Comparison of ENCODE assay signal across 1 cellular context in the genomic region with DNA sequence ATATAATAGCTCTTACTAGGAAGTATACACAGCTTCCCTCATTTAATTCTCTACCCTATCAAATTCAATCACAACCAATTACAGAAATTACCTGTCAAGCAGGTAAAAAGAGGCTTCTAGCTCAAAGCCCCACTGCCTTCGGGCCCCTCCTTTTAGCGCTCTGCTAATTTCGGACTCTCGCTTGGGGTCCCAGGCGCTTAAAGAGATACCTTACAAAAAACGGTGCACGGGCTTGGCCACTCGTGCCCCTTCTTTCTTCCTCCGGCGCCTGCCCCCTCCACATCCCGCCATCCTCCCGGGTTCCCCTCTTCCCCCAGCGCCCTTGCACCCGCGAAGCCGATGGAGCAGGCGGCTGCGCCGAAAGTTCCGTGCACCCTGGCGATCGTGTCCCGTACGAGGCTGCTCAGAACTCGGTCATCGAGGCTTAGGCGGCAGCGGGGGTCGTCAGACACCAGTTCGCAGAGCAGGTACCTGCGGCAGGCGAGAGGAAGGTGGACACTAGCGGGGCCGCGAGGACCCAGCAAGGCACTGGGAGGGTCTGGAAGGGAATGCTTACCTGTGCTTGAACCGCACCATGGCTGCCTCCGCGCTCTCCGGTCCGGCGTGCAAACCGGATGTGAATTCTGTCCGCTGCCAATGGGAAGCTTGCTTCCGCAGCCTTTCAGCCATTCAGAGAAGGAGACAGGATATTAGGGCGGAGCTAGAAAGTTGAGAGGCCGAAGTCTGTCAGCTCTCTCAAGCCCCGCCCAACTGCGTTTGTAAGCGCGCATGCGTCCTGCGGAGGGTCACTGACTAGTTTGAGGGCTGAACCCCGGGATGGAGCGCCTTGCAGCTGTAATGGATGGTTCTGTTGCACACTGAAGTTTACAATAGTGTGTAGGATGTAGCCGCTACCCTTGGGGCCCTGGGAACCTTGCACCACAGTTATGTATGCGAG.
TF ChIP-seq lines count a peak whose summit lies in the region.

A gene with protein sequence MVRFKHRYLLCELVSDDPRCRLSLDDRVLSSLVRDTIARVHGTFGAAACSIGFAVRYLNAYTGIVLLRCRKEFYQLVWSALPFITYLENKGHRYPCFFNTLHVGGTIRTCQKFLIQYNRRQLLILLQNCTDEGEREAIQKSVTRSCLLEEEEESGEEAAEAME (minus strand): TSS at position 616 of the 937 bp plus-strand sequence. CDS start 40 bp downstream, at position 576.

TF ChIP-seq in HepG2, 621 proteins besides CTCF, POLR2A, EP300 and RAD21 (continued from another document and continues in another):
- TF ChIP-seq, protein P1, sequence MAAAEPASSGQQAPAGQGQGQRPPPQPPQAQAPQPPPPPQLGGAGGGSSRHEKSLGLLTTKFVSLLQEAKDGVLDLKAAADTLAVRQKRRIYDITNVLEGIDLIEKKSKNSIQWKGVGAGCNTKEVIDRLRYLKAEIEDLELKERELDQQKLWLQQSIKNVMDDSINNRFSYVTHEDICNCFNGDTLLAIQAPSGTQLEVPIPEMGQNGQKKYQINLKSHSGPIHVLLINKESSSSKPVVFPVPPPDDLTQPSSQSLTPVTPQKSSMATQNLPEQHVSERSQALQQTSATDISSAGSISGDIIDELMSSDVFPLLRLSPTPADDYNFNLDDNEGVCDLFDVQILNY (CRISPR knock-in tag; conservative IDR thresholded peaks at IDR 0.05), result no peak
- TF ChIP-seq ZNF629 (CRISPR knock-in tag; conservative IDR thresholded peaks at IDR 0.05) (no peak; the same call in 1 of the 2 replicates), MED8 (CRISPR knock-in tag; IDR thresholded peaks at IDR 0.05; ENCODE audit: insufficient replicate concordance) (peak; percentile 26), IRX3 (CRISPR knock-in tag; IDR thresholded peaks at IDR 0.05; ENCODE audit: borderline replicate concordance, low read depth) (0 out of 2 replicates have a peak, but pooled peaks have one; percentile 26), GTF2F1 (IDR thresholded peaks at IDR 0.05; ENCODE audit: low read length) (no peak), MTF1 (CRISPR knock-in tag; IDR thresholded peaks at IDR 0.05) (no peak), ZNF20 (CRISPR knock-in tag; IDR thresholded peaks at IDR 0.05) (no peak), ZSCAN22 (CRISPR knock-in tag; IDR thresholded peaks at IDR 0.05) (no peak), GATAD2A (CRISPR knock-in tag; IDR thresholded peaks at IDR 0.05) (no peak; the same call in 1 of the 2 replicates), SP1 (IDR thresholded peaks at IDR 0.05) (no peak), SP1 (CRISPR knock-in tag; IDR thresholded peaks at IDR 0.05) (peak; percentile 51; the same call in 1 of the 2 replicates), ETV5 (CRISPR knock-in tag; IDR thresholded peaks at IDR 0.05; ENCODE audit: borderline replicate concordance) (peak; percentile 70; the same call in 1 of the 2 replicates), ZNF703 (CRISPR knock-in tag; IDR thresholded peaks at IDR 0.05; ENCODE audit: borderline replicate concordance) (no peak), SMARCE1 (IDR thresholded peaks at IDR 0.05; ENCODE audit: borderline replicate concordance) (no peak), POLR2AphosphoS5 (IDR thresholded peaks at IDR 0.05; ENCODE audit: low read depth, low read length) (peak; percentile 88), ATRX (CRISPR knock-in tag; IDR thresholded peaks at IDR 0.05; ENCODE audit: borderline replicate concordance) (no peak), HOXA9 (CRISPR knock-in tag; IDR thresholded peaks at IDR 0.05; ENCODE audit: borderline replicate concordance) (no peak; the same call in 1 of the 2 replicates), EZH2 (conservative IDR thresholded peaks at IDR 0.05; ENCODE audit: low read depth, low read length) (no peak), POLR2AphosphoS2 (IDR thresholded peaks at IDR 0.05; ENCODE audit: low read depth, low read length) (peak; percentile 79; the same call in 1 of the 2 replicates), ATF7-NPFF (CRISPR knock-in tag; IDR thresholded peaks at IDR 0.05; ENCODE audit: low read depth) (no peak; the same call in none of the 2 replicates), ZNF34 (CRISPR knock-in tag; IDR thresholded peaks at IDR 0.05; ENCODE audit: borderline replicate concordance) (no peak), ZNF572 (CRISPR knock-in tag; IDR thresholded peaks at IDR 0.05) (peak; percentile 25; the same call in 1 of the 2 replicates)
- TF ChIP-seq, protein P2, sequence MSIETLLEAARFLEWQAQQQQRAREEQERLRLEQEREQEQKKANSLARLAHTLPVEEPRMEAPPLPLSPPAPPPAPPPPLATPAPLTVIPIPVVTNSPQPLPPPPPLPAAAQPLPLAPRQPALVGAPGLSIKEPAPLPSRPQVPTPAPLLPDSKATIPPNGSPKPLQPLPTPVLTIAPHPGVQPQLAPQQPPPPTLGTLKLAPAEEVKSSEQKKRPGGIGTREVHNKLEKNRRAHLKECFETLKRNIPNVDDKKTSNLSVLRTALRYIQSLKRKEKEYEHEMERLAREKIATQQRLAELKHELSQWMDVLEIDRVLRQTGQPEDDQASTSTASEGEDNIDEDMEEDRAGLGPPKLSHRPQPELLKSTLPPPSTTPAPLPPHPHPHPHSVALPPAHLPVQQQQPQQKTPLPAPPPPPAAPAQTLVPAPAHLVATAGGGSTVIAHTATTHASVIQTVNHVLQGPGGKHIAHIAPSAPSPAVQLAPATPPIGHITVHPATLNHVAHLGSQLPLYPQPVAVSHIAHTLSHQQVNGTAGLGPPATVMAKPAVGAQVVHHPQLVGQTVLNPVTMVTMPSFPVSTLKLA (IDR thresholded peaks at IDR 0.05), result 0 out of 2 replicates have a peak, but pooled peaks have one; percentile 12
- TF ChIP-seq, protein P3, sequence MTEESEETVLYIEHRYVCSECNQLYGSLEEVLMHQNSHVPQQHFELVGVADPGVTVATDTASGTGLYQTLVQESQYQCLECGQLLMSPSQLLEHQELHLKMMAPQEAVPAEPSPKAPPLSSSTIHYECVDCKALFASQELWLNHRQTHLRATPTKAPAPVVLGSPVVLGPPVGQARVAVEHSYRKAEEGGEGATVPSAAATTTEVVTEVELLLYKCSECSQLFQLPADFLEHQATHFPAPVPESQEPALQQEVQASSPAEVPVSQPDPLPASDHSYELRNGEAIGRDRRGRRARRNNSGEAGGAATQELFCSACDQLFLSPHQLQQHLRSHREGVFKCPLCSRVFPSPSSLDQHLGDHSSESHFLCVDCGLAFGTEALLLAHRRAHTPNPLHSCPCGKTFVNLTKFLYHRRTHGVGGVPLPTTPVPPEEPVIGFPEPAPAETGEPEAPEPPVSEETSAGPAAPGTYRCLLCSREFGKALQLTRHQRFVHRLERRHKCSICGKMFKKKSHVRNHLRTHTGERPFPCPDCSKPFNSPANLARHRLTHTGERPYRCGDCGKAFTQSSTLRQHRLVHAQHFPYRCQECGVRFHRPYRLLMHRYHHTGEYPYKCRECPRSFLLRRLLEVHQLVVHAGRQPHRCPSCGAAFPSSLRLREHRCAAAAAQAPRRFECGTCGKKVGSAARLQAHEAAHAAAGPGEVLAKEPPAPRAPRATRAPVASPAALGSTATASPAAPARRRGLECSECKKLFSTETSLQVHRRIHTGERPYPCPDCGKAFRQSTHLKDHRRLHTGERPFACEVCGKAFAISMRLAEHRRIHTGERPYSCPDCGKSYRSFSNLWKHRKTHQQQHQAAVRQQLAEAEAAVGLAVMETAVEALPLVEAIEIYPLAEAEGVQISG (CRISPR knock-in tag; IDR thresholded peaks at IDR 0.05), result peak; percentile 75
- TF ChIP-seq, protein P4, sequence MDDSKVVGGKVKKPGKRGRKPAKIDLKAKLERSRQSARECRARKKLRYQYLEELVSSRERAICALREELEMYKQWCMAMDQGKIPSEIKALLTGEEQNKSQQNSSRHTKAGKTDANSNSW (CRISPR knock-in tag; IDR thresholded peaks at IDR 0.05; ENCODE audit: borderline replicate concordance), result no peak
- TF ChIP-seq, protein P5, sequence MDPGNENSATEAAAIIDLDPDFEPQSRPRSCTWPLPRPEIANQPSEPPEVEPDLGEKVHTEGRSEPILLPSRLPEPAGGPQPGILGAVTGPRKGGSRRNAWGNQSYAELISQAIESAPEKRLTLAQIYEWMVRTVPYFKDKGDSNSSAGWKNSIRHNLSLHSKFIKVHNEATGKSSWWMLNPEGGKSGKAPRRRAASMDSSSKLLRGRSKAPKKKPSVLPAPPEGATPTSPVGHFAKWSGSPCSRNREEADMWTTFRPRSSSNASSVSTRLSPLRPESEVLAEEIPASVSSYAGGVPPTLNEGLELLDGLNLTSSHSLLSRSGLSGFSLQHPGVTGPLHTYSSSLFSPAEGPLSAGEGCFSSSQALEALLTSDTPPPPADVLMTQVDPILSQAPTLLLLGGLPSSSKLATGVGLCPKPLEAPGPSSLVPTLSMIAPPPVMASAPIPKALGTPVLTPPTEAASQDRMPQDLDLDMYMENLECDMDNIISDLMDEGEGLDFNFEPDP (CRISPR knock-in tag; conservative IDR thresholded peaks at IDR 0.05), result no peak
- TF ChIP-seq, protein P6, sequence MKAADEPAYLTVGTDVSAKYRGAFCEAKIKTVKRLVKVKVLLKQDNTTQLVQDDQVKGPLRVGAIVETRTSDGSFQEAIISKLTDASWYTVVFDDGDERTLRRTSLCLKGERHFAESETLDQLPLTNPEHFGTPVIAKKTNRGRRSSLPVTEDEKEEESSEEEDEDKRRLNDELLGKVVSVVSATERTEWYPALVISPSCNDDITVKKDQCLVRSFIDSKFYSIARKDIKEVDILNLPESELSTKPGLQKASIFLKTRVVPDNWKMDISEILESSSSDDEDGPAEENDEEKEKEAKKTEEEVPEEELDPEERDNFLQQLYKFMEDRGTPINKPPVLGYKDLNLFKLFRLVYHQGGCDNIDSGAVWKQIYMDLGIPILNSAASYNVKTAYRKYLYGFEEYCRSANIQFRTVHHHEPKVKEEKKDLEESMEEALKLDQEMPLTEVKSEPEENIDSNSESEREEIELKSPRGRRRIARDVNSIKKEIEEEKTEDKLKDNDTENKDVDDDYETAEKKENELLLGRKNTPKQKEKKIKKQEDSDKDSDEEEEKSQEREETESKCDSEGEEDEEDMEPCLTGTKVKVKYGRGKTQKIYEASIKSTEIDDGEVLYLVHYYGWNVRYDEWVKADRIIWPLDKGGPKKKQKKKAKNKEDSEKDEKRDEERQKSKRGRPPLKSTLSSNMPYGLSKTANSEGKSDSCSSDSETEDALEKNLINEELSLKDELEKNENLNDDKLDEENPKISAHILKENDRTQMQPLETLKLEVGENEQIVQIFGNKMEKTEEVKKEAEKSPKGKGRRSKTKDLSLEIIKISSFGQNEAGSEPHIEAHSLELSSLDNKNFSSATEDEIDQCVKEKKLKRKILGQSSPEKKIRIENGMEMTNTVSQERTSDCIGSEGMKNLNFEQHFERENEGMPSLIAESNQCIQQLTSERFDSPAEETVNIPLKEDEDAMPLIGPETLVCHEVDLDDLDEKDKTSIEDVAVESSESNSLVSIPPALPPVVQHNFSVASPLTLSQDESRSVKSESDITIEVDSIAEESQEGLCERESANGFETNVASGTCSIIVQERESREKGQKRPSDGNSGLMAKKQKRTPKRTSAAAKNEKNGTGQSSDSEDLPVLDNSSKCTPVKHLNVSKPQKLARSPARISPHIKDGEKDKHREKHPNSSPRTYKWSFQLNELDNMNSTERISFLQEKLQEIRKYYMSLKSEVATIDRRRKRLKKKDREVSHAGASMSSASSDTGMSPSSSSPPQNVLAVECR (CRISPR knock-in tag; IDR thresholded peaks at IDR 0.05; ENCODE audit: borderline replicate concordance), result peak; percentile 92
- TF ChIP-seq, protein P7, sequence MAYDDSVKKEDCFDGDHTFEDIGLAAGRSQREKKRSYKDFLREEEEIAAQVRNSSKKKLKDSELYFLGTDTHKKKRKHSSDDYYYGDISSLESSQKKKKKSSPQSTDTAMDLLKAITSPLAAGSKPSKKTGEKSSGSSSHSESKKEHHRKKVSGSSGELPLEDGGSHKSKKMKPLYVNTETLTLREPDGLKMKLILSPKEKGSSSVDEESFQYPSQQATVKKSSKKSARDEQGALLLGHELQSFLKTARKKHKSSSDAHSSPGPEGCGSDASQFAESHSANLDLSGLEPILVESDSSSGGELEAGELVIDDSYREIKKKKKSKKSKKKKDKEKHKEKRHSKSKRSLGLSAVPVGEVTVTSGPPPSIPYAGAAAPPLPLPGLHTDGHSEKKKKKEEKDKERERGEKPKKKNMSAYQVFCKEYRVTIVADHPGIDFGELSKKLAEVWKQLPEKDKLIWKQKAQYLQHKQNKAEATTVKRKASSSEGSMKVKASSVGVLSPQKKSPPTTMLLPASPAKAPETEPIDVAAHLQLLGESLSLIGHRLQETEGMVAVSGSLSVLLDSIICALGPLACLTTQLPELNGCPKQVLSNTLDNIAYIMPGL (CRISPR knock-in tag; IDR thresholded peaks at IDR 0.05; ENCODE audit: borderline replicate concordance in 1 of 2, low read depth in 1 of 2), result peak in 1 of 2 experiments; percentile 76; a peak in 3 of 4 replicates
- TF ChIP-seq, protein P8, sequence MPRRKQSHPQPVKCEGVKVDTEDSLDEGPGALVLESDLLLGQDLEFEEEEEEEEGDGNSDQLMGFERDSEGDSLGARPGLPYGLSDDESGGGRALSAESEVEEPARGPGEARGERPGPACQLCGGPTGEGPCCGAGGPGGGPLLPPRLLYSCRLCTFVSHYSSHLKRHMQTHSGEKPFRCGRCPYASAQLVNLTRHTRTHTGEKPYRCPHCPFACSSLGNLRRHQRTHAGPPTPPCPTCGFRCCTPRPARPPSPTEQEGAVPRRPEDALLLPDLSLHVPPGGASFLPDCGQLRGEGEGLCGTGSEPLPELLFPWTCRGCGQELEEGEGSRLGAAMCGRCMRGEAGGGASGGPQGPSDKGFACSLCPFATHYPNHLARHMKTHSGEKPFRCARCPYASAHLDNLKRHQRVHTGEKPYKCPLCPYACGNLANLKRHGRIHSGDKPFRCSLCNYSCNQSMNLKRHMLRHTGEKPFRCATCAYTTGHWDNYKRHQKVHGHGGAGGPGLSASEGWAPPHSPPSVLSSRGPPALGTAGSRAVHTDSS (CRISPR knock-in tag; conservative IDR thresholded peaks at IDR 0.05), result no peak
- TF ChIP-seq, protein P9, sequence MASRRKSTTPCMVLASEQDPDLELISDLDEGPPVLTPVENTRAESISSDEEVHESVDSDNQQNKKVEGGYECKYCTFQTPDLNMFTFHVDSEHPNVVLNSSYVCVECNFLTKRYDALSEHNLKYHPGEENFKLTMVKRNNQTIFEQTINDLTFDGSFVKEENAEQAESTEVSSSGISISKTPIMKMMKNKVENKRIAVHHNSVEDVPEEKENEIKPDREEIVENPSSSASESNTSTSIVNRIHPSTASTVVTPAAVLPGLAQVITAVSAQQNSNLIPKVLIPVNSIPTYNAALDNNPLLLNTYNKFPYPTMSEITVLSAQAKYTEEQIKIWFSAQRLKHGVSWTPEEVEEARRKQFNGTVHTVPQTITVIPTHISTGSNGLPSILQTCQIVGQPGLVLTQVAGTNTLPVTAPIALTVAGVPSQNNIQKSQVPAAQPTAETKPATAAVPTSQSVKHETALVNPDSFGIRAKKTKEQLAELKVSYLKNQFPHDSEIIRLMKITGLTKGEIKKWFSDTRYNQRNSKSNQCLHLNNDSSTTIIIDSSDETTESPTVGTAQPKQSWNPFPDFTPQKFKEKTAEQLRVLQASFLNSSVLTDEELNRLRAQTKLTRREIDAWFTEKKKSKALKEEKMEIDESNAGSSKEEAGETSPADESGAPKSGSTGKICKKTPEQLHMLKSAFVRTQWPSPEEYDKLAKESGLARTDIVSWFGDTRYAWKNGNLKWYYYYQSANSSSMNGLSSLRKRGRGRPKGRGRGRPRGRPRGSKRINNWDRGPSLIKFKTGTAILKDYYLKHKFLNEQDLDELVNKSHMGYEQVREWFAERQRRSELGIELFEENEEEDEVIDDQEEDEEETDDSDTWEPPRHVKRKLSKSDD (CRISPR knock-in tag; IDR thresholded peaks at IDR 0.05; ENCODE audit: low read depth), result no peak
- TF ChIP-seq, protein P10, sequence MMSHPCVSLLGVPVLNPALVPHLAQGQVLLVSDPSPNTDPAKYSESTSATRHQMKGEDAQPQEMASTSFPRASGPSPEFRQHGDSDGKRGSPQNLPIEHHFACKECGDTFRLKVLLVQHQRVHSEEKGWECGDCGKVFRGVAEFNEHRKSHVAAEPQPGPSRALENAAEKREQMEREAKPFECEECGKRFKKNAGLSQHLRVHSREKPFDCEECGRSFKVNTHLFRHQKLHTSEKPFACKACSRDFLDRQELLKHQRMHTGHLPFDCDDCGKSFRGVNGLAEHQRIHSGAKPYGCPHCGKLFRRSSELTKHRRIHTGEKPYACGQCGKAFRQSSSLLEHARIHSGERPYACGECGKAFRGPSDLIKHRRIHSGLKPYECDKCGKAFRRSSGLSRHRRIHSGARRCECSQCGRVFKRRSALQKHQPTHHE (CRISPR knock-in tag; IDR thresholded peaks at IDR 0.05; ENCODE audit: borderline replicate concordance), result 0 out of 2 replicates have a peak, but pooled peaks have one; percentile 67
